In the genomic region with DNA sequence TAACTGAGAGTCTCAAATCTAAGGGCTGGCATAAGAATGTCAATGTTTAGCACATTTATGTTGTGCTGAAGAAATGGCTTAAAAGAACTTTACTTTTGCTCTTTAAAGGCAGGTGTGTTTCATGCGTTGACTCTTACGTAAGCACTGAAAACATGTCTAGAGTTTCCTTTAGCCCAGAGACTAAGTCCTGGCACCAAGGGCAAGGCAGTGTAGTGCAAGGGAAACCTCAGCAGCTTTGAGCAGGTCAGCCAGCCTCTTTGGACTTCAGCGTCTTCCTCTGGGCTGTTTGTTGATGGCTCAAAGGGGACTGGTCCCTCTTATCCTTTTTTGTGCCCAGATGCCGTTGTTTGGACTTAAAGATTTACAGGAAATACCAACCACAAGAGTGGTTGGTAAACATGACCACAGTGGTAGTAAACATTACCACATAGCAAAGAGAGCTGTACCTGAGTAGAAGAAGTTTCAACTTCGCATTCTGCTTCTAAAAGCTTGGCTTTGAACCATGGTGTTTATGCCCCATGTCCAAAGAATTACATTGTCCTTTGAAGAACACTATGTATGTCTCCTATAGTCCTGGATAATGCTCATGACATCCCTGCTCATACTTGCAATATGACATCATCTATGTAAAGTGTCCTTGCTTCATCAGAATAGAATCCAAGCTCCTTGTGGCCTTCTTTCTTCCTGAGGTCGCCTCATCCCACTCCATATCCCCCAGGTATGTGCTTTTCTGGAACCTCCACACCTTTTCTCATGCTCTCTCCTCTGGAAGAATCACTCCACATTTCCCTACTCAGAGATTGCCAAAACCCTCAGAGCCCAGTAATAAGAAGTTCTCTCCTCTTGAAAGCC, we compare ENCODE assay signal across 16 cellular contexts. TPM values are rescaled to one million over a fixed set of nuclear protein-coding genes. Genes with fewer than 3 reads are reported as not detected.
"Had no signal": no experiment of that assay in that cellular context is flagged by ENCODE, and none has a peak within 500 bp of the region (broad histone marks: within the 10 kb centered on the region; RNA-seq: fewer than 3 reads in every experiment).

No MANE protein-coding gene starts in this region.

- H3K27ac ChIP-seq: gastroesophageal sphincter, right atrium auricular region, tibial nerve had no signal

- ATAC-seq: effector memory CD8-positive, alpha-beta T cell; gastroesophageal sphincter; left lobe of liver had no signal

- DNase-seq: activated CD4-positive, alpha-beta T cell treated with anti-CD3 and anti-CD28 coated beads, Interleukin-2, amount 10 ng/mL, durations not matched to agents 24 days and 14 days; activated CD4-positive, CD25-positive, alpha-beta regulatory T cell; activated naive CD8-positive, alpha-beta T cell treated with anti-CD3 and anti-CD28 coated beads for 36 hours; amygdala; effector memory CD8-positive, alpha-beta T cell; erythroblast; nucleus accumbens; small intestine; stimulated activated CD4-positive, alpha-beta T cell treated with anti-CD3 and anti-CD28 coated beads, Interleukin-4, amount 100 ng/mL, for 4 hours; stimulated activated CD8-positive, alpha-beta memory T cell treated with anti-CD3 and anti-CD28 coated beads, Interleukin-4, amount 100 ng/mL, for 48 hours; stimulated activated naive CD4-positive, alpha-beta T cell treated with Interleukin-2 at 50 U/mL for 16 hours; substantia nigra had no signal

- H3K36me3 ChIP-seq: gastroesophageal sphincter, right atrium auricular region, tibial nerve had no signal

- H3K4me3 ChIP-seq: gastroesophageal sphincter, right atrium auricular region, tibial nerve had no signal

- FAIRE-seq: small intestine had no signal

- H3K27me3 ChIP-seq: gastroesophageal sphincter, right atrium auricular region, tibial nerve had no signal

RNA-seq across cellular contexts. Expression of gene TENM4, which starts 23.5 kb away (rescaled TPM):
- total RNA-seq: activated CD4-positive, alpha-beta T cell treated with anti-CD3 and anti-CD28 coated beads, Interleukin-2, amount 10 ng/mL, durations not matched to agents 24 days and 14 days; activated naive CD8-positive, alpha-beta T cell treated with anti-CD3 and anti-CD28 coated beads for 36 hours had no signal
